ENCODE assay signal across 8 cellular contexts in genomic region chr4:118981839-118982381, GRCh38.
DNase-seq lines count a peak whose midpoint lies in the region; ATAC-seq, FAIRE-seq and TF ChIP-seq lines count a peak whose summit lies in the region.

No MANE protein-coding gene starts in this region.

- H3K27ac ChIP-seq in DOHH2 (ENCODE audit: low read depth, low read length): no peak overlapping the region

- peaks cover 15% of the 10 kb centered on the region for H3K36me3 ChIP-seq in DOHH2 (ENCODE audit: control insufficient read depth, low read length)

- H3K9me3 ChIP-seq in DOHH2 (ENCODE audit: control insufficient read depth, insufficient read depth, low read length): peaks cover 7% of the 10 kb centered on the region; the same call in 1 of the 2 replicates

- H3K4me3 ChIP-seq in DOHH2 (ENCODE audit: low read length): no peak overlapping the region
- no peak overlapping the region for H3K4me3 ChIP-seq in foreskin fibroblast (ENCODE audit: low read depth in 1 of 2, low read length in 2 of 2)

- no peaks in the 10 kb centered on the region for H3F3A ChIP-seq in DOHH2 (ENCODE audit: control insufficient read depth, insufficient read depth)

- no peaks in the 10 kb centered on the region for H4K20me1 ChIP-seq in DOHH2 (ENCODE audit: control insufficient read depth, insufficient read depth, low read depth, low read length)

- H3K27me3 ChIP-seq in DOHH2 (ENCODE audit: control insufficient read depth, low read length): no peaks in the 10 kb centered on the region

- no peaks in the 10 kb centered on the region for H3K79me2 ChIP-seq in DOHH2 (ENCODE audit: control insufficient read depth, low read length)

- H3K9me2 ChIP-seq in DOHH2 (replicated peaks; ENCODE audit: control insufficient read depth, low read length): no peaks in the 10 kb centered on the region

- DNase-seq in HPDE6-E6E7 (ENCODE audit: extremely low spot score) (peak; percentile 62), OCI-M1 (lab: John Stamatoyannopoulos, UW) (peak; percentile 76), activated T-helper 1 cell treated with Interleukin-2 at 50 U/mL for 16 hours (ENCODE audit: low read depth) (peak; percentile 5), foreskin fibroblast (peak; percentile 81 to 93), omental fat pad (ENCODE audit: low spot score) (peak; percentile 42), urothelium cell line (ENCODE audit: low spot score) (peak; percentile 70)

- FAIRE-seq in urothelium cell line (lab: Jason Lieb, UNC): peak; percentile 56

- H3K4me1 ChIP-seq in DOHH2 (ENCODE audit: control insufficient read depth, low read length): peaks cover 55% of the 10 kb centered on the region

- ATAC-seq in GM21367 (IDR thresholded peaks at IDR 0.05; ENCODE audit: unreplicated experiment) (peak; percentile 98), omental fat pad (ENCODE audit: low FRiP score) (peak; percentile 89)

- peak overlapping the region; percentile 36 for H3K4me2 ChIP-seq in DOHH2 (ENCODE audit: low read length)

- TF ChIP-seq CTCF in DOHH2 (IDR thresholded peaks at IDR 0.05; ENCODE audit: low read depth, low read length, poor library complexity, severe bottlenecking) (peak; percentile 81), foreskin fibroblast (IDR thresholded peaks at IDR 0.05; ENCODE audit: low read depth, low read length) (peak; percentile 59), omental fat pad (IDR thresholded peaks at IDR 0.05) (peak in 1 of 3 donors; percentile 42)

Comparison
In these comparisons a context has a peak if more than half of its experiments do, and no peak if none do; other contexts are left out.
1. DNase-seq: peak in every context shown above with its lines; median percentile 87 in foreskin fibroblast; 76 in OCI-M1; 70 in urothelium cell line; 62 in HPDE6-E6E7; 42 in omental fat pad; 5 in activated T-helper 1 cell treated with Interleukin-2 at 50 U/mL for 16 hours.